8 cellular contexts compared by ENCODE assay signal in the genomic region with DNA sequence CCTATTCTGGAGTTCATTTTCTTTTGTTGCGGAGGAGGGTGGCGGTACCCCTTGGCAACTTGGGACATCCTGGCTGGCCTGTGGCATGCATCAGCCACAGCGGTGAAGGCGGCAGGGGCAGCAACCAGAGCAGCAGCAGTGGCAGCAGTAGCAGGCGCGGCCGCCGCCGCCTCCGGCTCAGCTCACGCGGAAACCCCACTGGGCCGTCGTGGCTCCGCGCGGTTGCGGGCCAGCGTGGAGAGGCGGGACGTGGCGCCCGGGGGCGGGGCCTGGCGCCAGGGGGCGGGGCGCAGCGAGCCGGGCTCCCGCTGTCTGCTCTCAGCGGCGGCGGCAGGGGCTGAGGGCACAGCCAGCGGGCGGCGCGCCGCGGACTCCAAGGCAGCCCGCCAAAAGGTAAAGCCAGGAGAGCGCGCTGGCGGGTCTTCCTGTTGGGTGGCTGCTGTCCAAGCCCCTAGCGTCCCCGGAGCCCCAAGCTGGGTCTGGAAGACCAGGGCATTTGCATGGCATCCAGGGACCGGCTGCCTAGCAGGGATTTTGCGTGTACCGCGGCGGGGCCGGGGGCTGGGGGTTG.
DNase-seq lines count a peak whose midpoint lies in the region; ATAC-seq and TF ChIP-seq lines count a peak whose summit lies in the region.

No MANE protein-coding gene starts in this region.

- peak overlapping the region; percentile 57 for H3K4me3 Mint-ChIP-seq in MCF 10A (ENCODE audit: unreplicated experiment)
- no peak overlapping the region for H3K4me3 Mint-ChIP-seq in stimulated activated memory B cell treated with anti-CD40 and anti-IgM and Interleukin-4, amounts not matched to agents 10 μg/mL and 1 μg/mL and 100 μg/mL, for 72 hours

- no peak for TF ChIP-seq EP300 in transverse colon (IDR thresholded peaks at IDR 0.05; ENCODE audit: low read depth)

- POLR2A ChIA-PET in MCF 10A (lab: Yijun Ruan, JAX), result no interaction called here

- H3K4me1 ChIP-seq in BE2C (no peaks in the 10 kb centered on the region), HUES6 (ENCODE audit: control insufficient read depth, insufficient read depth, low read length) (0 out of 2 replicates have a peak, but pooled peaks cover 2% of the 10 kb centered on the region), left lung (peaks cover 0 to 15% of the 10 kb centered on the region in 2 donors), transverse colon (peaks cover 0 to 13% (median 10%) of the 10 kb centered on the region in 4 donors)

- 0 to 9% methylated on average over 5 to 33 of the region's 51 CpGs for WGBS in transverse colon (ENCODE audit: low coverage in 1 of 2), 2 donors

- ATAC-seq in left lung, result peak; percentile 97
- ATAC-seq in stimulated activated memory B cell treated with anti-CD40 and anti-IgM and Interleukin-4, amounts not matched to agents 10 μg/mL and 1 μg/mL and 100 μg/mL, for 72 hours, result no peak

- H3K36me3 Mint-ChIP-seq in MCF 10A (ENCODE audit: insufficient read depth, unreplicated experiment), result no peaks in the 10 kb centered on the region
- H3K36me3 Mint-ChIP-seq in stimulated activated memory B cell treated with anti-CD40 and anti-IgM and Interleukin-4, amounts not matched to agents 10 μg/mL and 1 μg/mL and 100 μg/mL, for 72 hours, result no peaks in the 10 kb centered on the region

- H3K27me3 Mint-ChIP-seq in MCF 10A (ENCODE audit: insufficient read depth, unreplicated experiment), result peaks cover 14% of the 10 kb centered on the region
- peaks cover 47% of the 10 kb centered on the region for H3K27me3 Mint-ChIP-seq in stimulated activated memory B cell treated with anti-CD40 and anti-IgM and Interleukin-4, amounts not matched to agents 10 μg/mL and 1 μg/mL and 100 μg/mL, for 72 hours

- BruUV-seq in MCF 10A (replicated peaks; lab: Mats Ljungman, UMichigan), result no TSS peak

- H3K27ac ChIP-seq in HUES6 (ENCODE audit: low read depth, low read length) (no peak overlapping the region), left lung (no peak overlapping the region), transverse colon (no peak overlapping the region)

- in situ Hi-C loops in transverse colon (cut with MboI; ENCODE audit: low pct_ligation_motif_present in 1 of 4, low pct_unique_long_range_greater_than_20kb in 1 of 4, low sequenced_read_pairs in 3 of 4), result no loop called here

- intact Hi-C loops in MCF 10A (cut with micrococcal nuclease) (no loop called here), left lung (cut with DNase I) (no loop called here), transverse colon (cut with DNase I; ENCODE audit: low total_unique reads) (no loop called here)

- H3K36me3 ChIP-seq in BE2C (no peaks in the 10 kb centered on the region), HUES6 (ENCODE audit: control insufficient read depth, insufficient read depth, low read length) (no peaks in the 10 kb centered on the region), left lung (no peaks in the 10 kb centered on the region), transverse colon (no peaks in the 10 kb centered on the region)

- CTCF ChIA-PET in MCF 10A (lab: Yijun Ruan, JAX), result no interaction called here

- H3K4me1 Mint-ChIP-seq in MCF 10A (ENCODE audit: insufficient read depth, unreplicated experiment), result peaks cover 17% of the 10 kb centered on the region
- no peaks in the 10 kb centered on the region for H3K4me1 Mint-ChIP-seq in stimulated activated memory B cell treated with anti-CD40 and anti-IgM and Interleukin-4, amounts not matched to agents 10 μg/mL and 1 μg/mL and 100 μg/mL, for 72 hours

- no peak overlapping the region; the same call in 1 of the 2 replicates for H3K4me3 ChIP-seq in BE2C (ENCODE audit: low read depth, low read length)
- H3K4me3 ChIP-seq in HUES6 (ENCODE audit: low read depth, low read length), result peak overlapping the region; percentile 64
- H3K4me3 ChIP-seq in left lung, result peak overlapping the region; percentile 36 to 44
- H3K4me3 ChIP-seq in transverse colon, result peak overlapping the region; percentile 11 to 53 (median 42)

- H3K27me3 ChIP-seq in BE2C (peaks cover 5% of the 10 kb centered on the region), HUES6 (ENCODE audit: control insufficient read depth, insufficient read depth, low read length) (peaks cover 82% of the 10 kb centered on the region), left lung (peaks cover 0 to 39% of the 10 kb centered on the region in 2 donors), transverse colon (peaks cover 52% of the 10 kb centered on the region)

- H3K9ac ChIP-seq in HUES6 (ENCODE audit: low read length), result no peak overlapping the region

- H3K9me3 ChIP-seq in BE2C (no peaks in the 10 kb centered on the region), HUES6 (ENCODE audit: control insufficient read depth, insufficient read depth, low read depth, low read length) (no peaks in the 10 kb centered on the region), left lung (no peaks in the 10 kb centered on the region), transverse colon (no peaks in the 10 kb centered on the region)

- no peak for TF ChIP-seq CTCF in BE2C (IDR thresholded peaks at IDR 0.05; ENCODE audit: low read depth, low read length)
- no peak for TF ChIP-seq CTCF in MCF 10A (IDR thresholded peaks at IDR 0.05; ENCODE audit: unreplicated experiment)
- no peak for TF ChIP-seq CTCF in left lung (IDR thresholded peaks at IDR 0.05)
- no peak for TF ChIP-seq CTCF in transverse colon (IDR thresholded peaks at IDR 0.05)

- TF ChIP-seq POLR2A in transverse colon (IDR thresholded peaks at IDR 0.05), result no peak

- DNase-seq in BE2C (peak; percentile 33), MCF 10A (ENCODE audit: unreplicated experiment) (no peak), left lung (peak; percentile 39 to 83), transverse colon (peak; percentile 23), HuH-7.5 (ENCODE audit: low spot score) (no peak), NAMALWA (ENCODE audit: low spot score) (no peak)

- peaks cover 5% of the 10 kb centered on the region for H3K9me3 Mint-ChIP-seq in MCF 10A (ENCODE audit: unreplicated experiment)
- H3K9me3 Mint-ChIP-seq in stimulated activated memory B cell treated with anti-CD40 and anti-IgM and Interleukin-4, amounts not matched to agents 10 μg/mL and 1 μg/mL and 100 μg/mL, for 72 hours, result no peaks in the 10 kb centered on the region

- H3K27ac Mint-ChIP-seq in MCF 10A (ENCODE audit: low read depth, unreplicated experiment), result no peak overlapping the region
- H3K27ac Mint-ChIP-seq in stimulated activated memory B cell treated with anti-CD40 and anti-IgM and Interleukin-4, amounts not matched to agents 10 μg/mL and 1 μg/mL and 100 μg/mL, for 72 hours, result no peak overlapping the region

Comparison
In these comparisons a context has a peak if more than half of its experiments do, and no peak if none do; other contexts are left out.
1. DNase-seq: peak in BE2C (single experiment), left lung (2 of 2) and transverse colon (single experiment); none in MCF 10A (single experiment), HuH-7.5 (single experiment) and NAMALWA (single experiment).